Comparison of ENCODE assay signal across 8 cellular contexts in the genomic region with DNA sequence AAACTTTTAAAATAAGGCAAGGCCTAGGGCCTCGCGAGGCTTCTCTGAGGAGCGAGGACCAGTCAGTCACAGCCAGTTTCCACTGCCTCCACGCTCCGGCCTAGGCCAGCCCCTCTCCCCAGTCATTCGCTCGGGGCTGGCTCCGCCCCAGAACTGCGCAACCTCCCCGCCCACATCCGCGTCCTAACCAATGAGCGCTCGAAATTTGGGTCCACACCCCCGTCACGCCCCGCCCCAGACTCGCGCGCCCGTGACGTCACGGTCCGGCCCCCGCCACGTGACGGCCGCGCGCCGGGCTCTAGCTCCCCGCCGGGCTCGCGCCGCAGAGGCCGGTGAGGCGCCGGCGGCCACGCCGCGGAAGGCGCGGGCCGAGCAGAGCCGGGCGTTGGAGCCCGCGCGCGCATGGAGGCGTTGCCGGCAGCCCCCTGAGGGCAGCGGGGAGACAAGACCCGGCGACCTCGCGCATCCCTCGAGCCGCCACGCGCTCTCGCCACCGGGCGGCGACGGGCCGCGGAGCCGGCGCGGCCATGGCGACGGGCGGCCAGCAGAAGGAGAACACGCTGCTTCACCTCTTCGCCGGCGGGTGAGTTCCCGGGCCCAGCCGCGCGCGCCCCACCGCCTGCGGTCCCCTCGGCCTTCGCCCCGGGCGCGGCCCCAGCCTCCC.
DNase-seq lines count a peak whose midpoint lies in the region; ATAC-seq and TF ChIP-seq lines count a peak whose summit lies in the region.

A gene with protein sequence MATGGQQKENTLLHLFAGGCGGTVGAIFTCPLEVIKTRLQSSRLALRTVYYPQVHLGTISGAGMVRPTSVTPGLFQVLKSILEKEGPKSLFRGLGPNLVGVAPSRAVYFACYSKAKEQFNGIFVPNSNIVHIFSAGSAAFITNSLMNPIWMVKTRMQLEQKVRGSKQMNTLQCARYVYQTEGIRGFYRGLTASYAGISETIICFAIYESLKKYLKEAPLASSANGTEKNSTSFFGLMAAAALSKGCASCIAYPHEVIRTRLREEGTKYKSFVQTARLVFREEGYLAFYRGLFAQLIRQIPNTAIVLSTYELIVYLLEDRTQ (plus strand): TSS at position 301 of the 664 bp plus-strand sequence. CDS start 227 bp downstream, at position 528.

- TF ChIP-seq CTCF in AG09319 (IDR thresholded peaks at IDR 0.05; ENCODE audit: low read depth, low read length), result no peak

- no peaks in the 10 kb centered on the region for H3K9me3 Mint-ChIP-seq in central memory CD8-positive, alpha-beta T cell

- H3K36me3 Mint-ChIP-seq in central memory CD8-positive, alpha-beta T cell (ENCODE audit: insufficient read depth), result peaks cover 6% of the 10 kb centered on the region

- ATAC-seq in GM19025 (IDR thresholded peaks at IDR 0.05; ENCODE audit: low read depth, unreplicated experiment) (peak; percentile 90), HG03280 (IDR thresholded peaks at IDR 0.05; ENCODE audit: unreplicated experiment) (peak; percentile 93)
- peak; percentile 95 for ATAC-seq in central memory CD8-positive, alpha-beta T cell (replicated peaks; ENCODE audit: extremely low read depth, poor library complexity, severe bottlenecking)

- peak within 1 kb of the TSS; percentile 79 for H3K4me3 Mint-ChIP-seq in central memory CD8-positive, alpha-beta T cell

- peak; percentile 93 for DNase-seq in AG09319 (ENCODE audit: extremely low read depth, low read depth)
- DNase-seq in NCI-H345 (lab: John Stamatoyannopoulos, UW), result peak; percentile 98
- DNase-seq in activated CD4-positive, CD25-positive, alpha-beta regulatory T cell treated with anti-CD3 and anti-CD28 coated beads, Interleukin-2, amount 50 U/mL, for 16 hours (ENCODE audit: low read depth, low spot score), result peak; percentile 92
- peak; percentile 94 to 98 for DNase-seq in central memory CD8-positive, alpha-beta T cell (ENCODE audit: low spot score in 2 of 2)
- DNase-seq in islet precursor cell, result peak; percentile 99
- peak; percentile 98 for DNase-seq in stimulated activated CD4-positive, alpha-beta T cell treated with anti-CD3 and anti-CD28 coated beads, Interleukin-12 subunit alpha, Interleukin-12 subunit beta, amount 100 ng/mL, for 4 hours

- H3K27ac Mint-ChIP-seq in central memory CD8-positive, alpha-beta T cell (ENCODE audit: low read depth), result peak within 1 kb of the TSS; percentile 77

- H3K4me1 Mint-ChIP-seq in central memory CD8-positive, alpha-beta T cell, result peaks cover 25% of the 10 kb centered on the region

- H3K27me3 Mint-ChIP-seq in central memory CD8-positive, alpha-beta T cell, result no peaks in the 10 kb centered on the region

Comparison
In these comparisons a context has a peak if more than half of its experiments do, and no peak if none do; other contexts are left out.
1. Peak in every context shown above with its lines: DNase-seq and ATAC-seq.